1 cellular context compared by ENCODE assay signal in the genomic region with DNA sequence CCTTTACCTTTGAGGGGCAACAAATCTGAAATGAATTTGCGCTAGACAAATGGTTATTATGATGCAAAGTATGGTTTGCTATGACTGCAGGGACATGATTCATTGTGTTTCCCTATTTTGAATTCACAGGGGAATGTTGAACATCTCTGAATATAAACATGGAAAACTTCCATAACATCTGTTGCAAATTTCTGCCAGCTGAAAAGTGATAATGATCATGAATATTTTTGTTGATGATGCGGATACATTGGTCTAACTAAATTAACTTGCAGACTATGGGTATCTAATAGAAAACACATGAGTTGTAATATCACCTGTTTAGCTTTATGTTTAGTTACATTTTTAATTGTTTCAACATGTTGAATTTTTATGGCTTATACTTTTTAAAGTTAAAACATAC.
TF ChIP-seq lines count a peak whose summit lies in the region.

No MANE protein-coding gene starts in this region.

TF ChIP-seq in SK-N-SH, 30 proteins besides CTCF, POLR2A, EP300 and RAD21 (continued from another document):
- TF ChIP-seq, protein P1, sequence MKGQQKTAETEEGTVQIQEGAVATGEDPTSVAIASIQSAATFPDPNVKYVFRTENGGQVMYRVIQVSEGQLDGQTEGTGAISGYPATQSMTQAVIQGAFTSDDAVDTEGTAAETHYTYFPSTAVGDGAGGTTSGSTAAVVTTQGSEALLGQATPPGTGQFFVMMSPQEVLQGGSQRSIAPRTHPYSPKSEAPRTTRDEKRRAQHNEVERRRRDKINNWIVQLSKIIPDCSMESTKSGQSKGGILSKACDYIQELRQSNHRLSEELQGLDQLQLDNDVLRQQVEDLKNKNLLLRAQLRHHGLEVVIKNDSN (IDR thresholded peaks at IDR 0.05; ENCODE audit: borderline replicate concordance, low read depth), result no peak
- TF ChIP-seq MXI1 (IDR thresholded peaks at IDR 0.05; ENCODE audit: low read depth, low read length) (no peak), ELF1 (IDR thresholded peaks at IDR 0.05) (no peak), FOXM1 (IDR thresholded peaks at IDR 0.05; ENCODE audit: low read depth) (no peak), GATA2 (CRISPR knock-in tag; IDR thresholded peaks at IDR 0.05) (peak; percentile 94), FOSL2 (IDR thresholded peaks at IDR 0.05; ENCODE audit: borderline replicate concordance, low read depth) (no peak), RCOR1 (IDR thresholded peaks at IDR 0.05; ENCODE audit: low read length) (peak; percentile 98), FOXJ3 (CRISPR knock-in tag; IDR thresholded peaks at IDR 0.05) (peak; percentile 92), NRF1 (IDR thresholded peaks at IDR 0.05; ENCODE audit: low read depth, low read length) (no peak), SIN3A (IDR thresholded peaks at IDR 0.05; ENCODE audit: borderline replicate concordance, low read depth, low read length) (no peak), EZH2phosphoT487 (IDR thresholded peaks at IDR 0.05; ENCODE audit: borderline replicate concordance, low read depth) (no peak), POLR2AphosphoS5 (IDR thresholded peaks at IDR 0.05; ENCODE audit: low read depth, low read length) (peak; percentile 63)
- TF ChIP-seq, protein P2, sequence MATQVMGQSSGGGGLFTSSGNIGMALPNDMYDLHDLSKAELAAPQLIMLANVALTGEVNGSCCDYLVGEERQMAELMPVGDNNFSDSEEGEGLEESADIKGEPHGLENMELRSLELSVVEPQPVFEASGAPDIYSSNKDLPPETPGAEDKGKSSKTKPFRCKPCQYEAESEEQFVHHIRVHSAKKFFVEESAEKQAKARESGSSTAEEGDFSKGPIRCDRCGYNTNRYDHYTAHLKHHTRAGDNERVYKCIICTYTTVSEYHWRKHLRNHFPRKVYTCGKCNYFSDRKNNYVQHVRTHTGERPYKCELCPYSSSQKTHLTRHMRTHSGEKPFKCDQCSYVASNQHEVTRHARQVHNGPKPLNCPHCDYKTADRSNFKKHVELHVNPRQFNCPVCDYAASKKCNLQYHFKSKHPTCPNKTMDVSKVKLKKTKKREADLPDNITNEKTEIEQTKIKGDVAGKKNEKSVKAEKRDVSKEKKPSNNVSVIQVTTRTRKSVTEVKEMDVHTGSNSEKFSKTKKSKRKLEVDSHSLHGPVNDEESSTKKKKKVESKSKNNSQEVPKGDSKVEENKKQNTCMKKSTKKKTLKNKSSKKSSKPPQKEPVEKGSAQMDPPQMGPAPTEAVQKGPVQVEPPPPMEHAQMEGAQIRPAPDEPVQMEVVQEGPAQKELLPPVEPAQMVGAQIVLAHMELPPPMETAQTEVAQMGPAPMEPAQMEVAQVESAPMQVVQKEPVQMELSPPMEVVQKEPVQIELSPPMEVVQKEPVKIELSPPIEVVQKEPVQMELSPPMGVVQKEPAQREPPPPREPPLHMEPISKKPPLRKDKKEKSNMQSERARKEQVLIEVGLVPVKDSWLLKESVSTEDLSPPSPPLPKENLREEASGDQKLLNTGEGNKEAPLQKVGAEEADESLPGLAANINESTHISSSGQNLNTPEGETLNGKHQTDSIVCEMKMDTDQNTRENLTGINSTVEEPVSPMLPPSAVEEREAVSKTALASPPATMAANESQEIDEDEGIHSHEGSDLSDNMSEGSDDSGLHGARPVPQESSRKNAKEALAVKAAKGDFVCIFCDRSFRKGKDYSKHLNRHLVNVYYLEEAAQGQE (IDR thresholded peaks at IDR 0.05; ENCODE audit: low read depth, low read length), result no peak
- TF ChIP-seq, protein P3, sequence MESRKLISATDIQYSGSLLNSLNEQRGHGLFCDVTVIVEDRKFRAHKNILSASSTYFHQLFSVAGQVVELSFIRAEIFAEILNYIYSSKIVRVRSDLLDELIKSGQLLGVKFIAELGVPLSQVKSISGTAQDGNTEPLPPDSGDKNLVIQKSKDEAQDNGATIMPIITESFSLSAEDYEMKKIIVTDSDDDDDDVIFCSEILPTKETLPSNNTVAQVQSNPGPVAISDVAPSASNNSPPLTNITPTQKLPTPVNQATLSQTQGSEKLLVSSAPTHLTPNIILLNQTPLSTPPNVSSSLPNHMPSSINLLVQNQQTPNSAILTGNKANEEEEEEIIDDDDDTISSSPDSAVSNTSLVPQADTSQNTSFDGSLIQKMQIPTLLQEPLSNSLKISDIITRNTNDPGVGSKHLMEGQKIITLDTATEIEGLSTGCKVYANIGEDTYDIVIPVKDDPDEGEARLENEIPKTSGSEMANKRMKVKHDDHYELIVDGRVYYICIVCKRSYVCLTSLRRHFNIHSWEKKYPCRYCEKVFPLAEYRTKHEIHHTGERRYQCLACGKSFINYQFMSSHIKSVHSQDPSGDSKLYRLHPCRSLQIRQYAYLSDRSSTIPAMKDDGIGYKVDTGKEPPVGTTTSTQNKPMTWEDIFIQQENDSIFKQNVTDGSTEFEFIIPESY (IDR thresholded peaks at IDR 0.05; ENCODE audit: borderline replicate concordance, low read depth), result no peak
- TF ChIP-seq, protein P4, sequence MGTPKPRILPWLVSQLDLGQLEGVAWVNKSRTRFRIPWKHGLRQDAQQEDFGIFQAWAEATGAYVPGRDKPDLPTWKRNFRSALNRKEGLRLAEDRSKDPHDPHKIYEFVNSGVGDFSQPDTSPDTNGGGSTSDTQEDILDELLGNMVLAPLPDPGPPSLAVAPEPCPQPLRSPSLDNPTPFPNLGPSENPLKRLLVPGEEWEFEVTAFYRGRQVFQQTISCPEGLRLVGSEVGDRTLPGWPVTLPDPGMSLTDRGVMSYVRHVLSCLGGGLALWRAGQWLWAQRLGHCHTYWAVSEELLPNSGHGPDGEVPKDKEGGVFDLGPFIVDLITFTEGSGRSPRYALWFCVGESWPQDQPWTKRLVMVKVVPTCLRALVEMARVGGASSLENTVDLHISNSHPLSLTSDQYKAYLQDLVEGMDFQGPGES (IDR thresholded peaks at IDR 0.05; ENCODE audit: low read depth, low read length), result no peak
- TF ChIP-seq, protein P5, sequence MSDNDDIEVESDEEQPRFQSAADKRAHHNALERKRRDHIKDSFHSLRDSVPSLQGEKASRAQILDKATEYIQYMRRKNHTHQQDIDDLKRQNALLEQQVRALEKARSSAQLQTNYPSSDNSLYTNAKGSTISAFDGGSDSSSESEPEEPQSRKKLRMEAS (IDR thresholded peaks at IDR 0.05; ENCODE audit: low read depth), result no peak
- TF ChIP-seq, protein P6, sequence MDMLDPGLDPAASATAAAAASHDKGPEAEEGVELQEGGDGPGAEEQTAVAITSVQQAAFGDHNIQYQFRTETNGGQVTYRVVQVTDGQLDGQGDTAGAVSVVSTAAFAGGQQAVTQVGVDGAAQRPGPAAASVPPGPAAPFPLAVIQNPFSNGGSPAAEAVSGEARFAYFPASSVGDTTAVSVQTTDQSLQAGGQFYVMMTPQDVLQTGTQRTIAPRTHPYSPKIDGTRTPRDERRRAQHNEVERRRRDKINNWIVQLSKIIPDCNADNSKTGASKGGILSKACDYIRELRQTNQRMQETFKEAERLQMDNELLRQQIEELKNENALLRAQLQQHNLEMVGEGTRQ (IDR thresholded peaks at IDR 0.05; ENCODE audit: borderline replicate concordance, low read depth, low read length), result no peak
